Comparison of ENCODE assay signal across 15 cellular contexts in the genomic region with DNA sequence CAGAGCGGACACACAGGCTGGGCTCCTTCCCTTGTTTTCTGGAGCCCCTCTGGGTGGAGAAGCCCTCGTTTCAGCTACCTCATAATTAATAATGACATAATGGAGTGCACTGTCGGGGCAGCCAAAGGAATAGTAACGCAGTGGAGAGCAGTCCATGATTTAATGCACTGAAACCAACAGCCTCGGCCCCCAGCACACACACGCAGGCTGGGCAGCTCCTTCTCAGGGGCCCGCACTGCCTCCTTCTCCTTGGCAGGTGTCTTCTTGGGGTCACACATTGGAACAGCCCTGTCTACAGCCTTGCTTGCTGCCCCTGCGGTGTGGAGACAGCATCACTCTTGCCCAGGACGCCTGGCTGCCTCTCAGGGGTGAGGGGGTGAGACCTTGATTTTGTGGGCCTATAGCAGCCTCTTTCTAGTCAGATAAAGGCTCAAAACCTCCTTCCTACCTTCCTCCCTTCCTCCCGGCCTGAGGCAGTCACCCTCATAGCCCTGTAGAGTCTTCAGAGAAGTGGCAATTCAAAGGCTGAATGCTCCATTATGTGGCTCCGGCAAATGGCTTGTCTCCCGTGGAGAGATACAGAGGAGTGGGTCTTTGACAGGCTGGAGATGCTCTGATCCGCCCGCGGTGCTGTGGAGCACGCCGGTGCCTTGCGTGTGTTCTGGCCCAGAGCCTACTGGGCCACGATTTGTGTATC.
DNase-seq lines count a peak whose midpoint lies in the region; ATAC-seq and TF ChIP-seq lines count a peak whose summit lies in the region.
"Had no signal": no experiment of that assay in that cellular context is flagged by ENCODE, and none has a peak within 500 bp of the region (broad histone marks: within the 10 kb centered on the region; RNA-seq: fewer than 3 reads in every experiment).

No MANE protein-coding gene starts in this region.

- TF ChIP-seq CTCF in PC-3 (conservative IDR thresholded peaks at IDR 0.05; ENCODE audit: low read depth, low read length) (no peak), nephron (IDR thresholded peaks at IDR 0.05; ENCODE audit: unreplicated experiment in 3 of 3) (no peak)

- peak overlapping the region in 2 of 3 experiments; percentile 5 to 72 for H3K27ac Mint-ChIP-seq in nephron
- H3K27ac Mint-ChIP-seq: CD4-positive, alpha-beta T cell had no signal

- H3K4me1 Mint-ChIP-seq in nephron = peaks cover 26% of the 10 kb centered on the region
- peaks cover 2% of the 10 kb centered on the region for H3K4me1 Mint-ChIP-seq in activated T-cell treated with anti-CD3 and anti-CD28 coated beads, Interleukin-2, amount 50 U/mL, for 4 hours (ENCODE audit: low read depth)

- no peaks in the 10 kb centered on the region for H4K20me1 ChIP-seq in BLaER1 treated with 17β-estradiol and CSF1 and Interleukin-3, amounts not matched to agents 10 nM and 100 nM
- no peaks in the 10 kb centered on the region for H4K20me1 ChIP-seq in PC-3 (ENCODE audit: low read length)

- no peaks in the 10 kb centered on the region for H3K36me3 ChIP-seq in BLaER1 treated with 17β-estradiol and CSF1 and Interleukin-3, amounts not matched to agents 10 nM and 100 nM
- H3K36me3 ChIP-seq in H7 (replicated peaks; ENCODE audit: control insufficient read depth, insufficient read depth, low read length) = no peaks in the 10 kb centered on the region
- no peaks in the 10 kb centered on the region for H3K36me3 ChIP-seq in PC-3 (ENCODE audit: low read depth, low read length)

- intact Hi-C loops in PC-3 (cut with micrococcal nuclease) = loop anchor here (5.0 kb wide), 1 partner anchor 54 kb away; no protein-coding TSS in a partner anchor

- no peaks in the 10 kb centered on the region for H3K9me2 ChIP-seq in PC-3 (replicated peaks; ENCODE audit: low read length)

- POLR2A ChIA-PET in PC-3 (lab: Charles Lee; ENCODE audit: unreplicated experiment) = no interaction called here

- H3F3A ChIP-seq in PC-3 (ENCODE audit: low read length, unreplicated experiment) = no peaks in the 10 kb centered on the region

- peaks cover 29 to 84% (median 71%) of the 10 kb centered on the region in 10 experiments for H3K4me1 ChIP-seq in BLaER1 treated with 17β-estradiol and CSF1 and Interleukin-3, amounts not matched to agents 10 nM and 100 nM
- H3K4me1 ChIP-seq in PC-3 (ENCODE audit: insufficient read depth, low read length) = no peaks in the 10 kb centered on the region; the same call in 1 of the 2 replicates

- H3K27me3 ChIP-seq in BLaER1 treated with 17β-estradiol and CSF1 and Interleukin-3, amounts not matched to agents 10 nM and 100 nM = no peaks in the 10 kb centered on the region; a peak in 1 of 22 replicates
- no peaks in the 10 kb centered on the region for H3K27me3 ChIP-seq in H7 (ENCODE audit: control insufficient read depth, insufficient read depth, low read length)
- no peaks in the 10 kb centered on the region for H3K27me3 ChIP-seq in PC-3 (ENCODE audit: low read length)

- peak; percentile 13; the same call in 1 of the 2 replicates for ATAC-seq in PC-3
- ATAC-seq in activated T-cell treated with anti-CD3 and anti-CD28 coated beads, Interleukin-2, amount 50 U/mL, for 4 hours = no peak

- DNase-seq in H7 (peak; percentile 38), PC-3 (no peak), NCI-H226 (no peak), NCI-H2081 treated with DMSO at 0.1 percent for 48 hours (lab: John Stamatoyannopoulos, UW) (no peak), glomerular visceral epithelial cell (ENCODE audit: extremely low spot score) (no peak)
- DNase-seq in activated T-cell treated with anti-CD3 and anti-CD28 coated beads, Interleukin-2, amount 50 U/mL, for 4 hours = no peak
- DNase-seq: ACHN; CD4-positive, alpha-beta T cell; MV-4-11; NCI-H1694 treated with DMSO at 0.1 percent for 48 hours; NCI-H446; SW 1271 had no signal

- no peak overlapping the region for H3K4me3 ChIP-seq in BLaER1 treated with 17β-estradiol and CSF1 and Interleukin-3, amounts not matched to agents 10 nM and 100 nM
- H3K4me3 ChIP-seq in H7 (ENCODE audit: insufficient read depth, low read depth, low read length) = no peak overlapping the region
- H3K4me3 ChIP-seq in PC-3 (ENCODE audit: low read length) = no peak overlapping the region

- H3K9me3 ChIP-seq in BLaER1 treated with 17β-estradiol and CSF1 and Interleukin-3, amounts not matched to agents 10 nM and 100 nM (replicated peaks in 1 of 11) = no peaks in the 10 kb centered on the region
- H3K9me3 ChIP-seq in PC-3 (ENCODE audit: low read length) = no peaks in the 10 kb centered on the region

- peaks cover 55% of the 10 kb centered on the region for H3K27me3 Mint-ChIP-seq in nephron (ENCODE audit: low read depth)
- H3K27me3 Mint-ChIP-seq in activated T-cell treated with anti-CD3 and anti-CD28 coated beads, Interleukin-2, amount 50 U/mL, for 4 hours (ENCODE audit: low read depth) = peaks cover 17% of the 10 kb centered on the region

- H3K4me2 ChIP-seq in BLaER1 treated with 17β-estradiol and CSF1 and Interleukin-3, amounts not matched to agents 10 nM and 100 nM = peak overlapping the region in 10 of 11 experiments; percentile 33 to 91 (median 74); a peak in 20 of 22 replicates
- no peak overlapping the region for H3K4me2 ChIP-seq in PC-3 (ENCODE audit: low read length)

- peak overlapping the region in 2 of 11 experiments; percentile 23 to 26; a peak in 3 of 22 replicates for H3K27ac ChIP-seq in BLaER1 treated with 17β-estradiol and CSF1 and Interleukin-3, amounts not matched to agents 10 nM and 100 nM
- H3K27ac ChIP-seq in PC-3 (ENCODE audit: low read length) = no peak overlapping the region
- H3K27ac ChIP-seq: HL-60 had no signal

- no peaks in the 10 kb centered on the region for H3K79me2 ChIP-seq in PC-3 (ENCODE audit: low read length)

- no TSS peak for BruUV-seq in PC-3 (replicated peaks; lab: Mats Ljungman, UMichigan)

- H3K4me3 Mint-ChIP-seq in nephron = peak overlapping the region in 1 of 3 experiments; percentile 6
- H3K4me3 Mint-ChIP-seq in activated T-cell treated with anti-CD3 and anti-CD28 coated beads, Interleukin-2, amount 50 U/mL, for 4 hours = no peak overlapping the region
- H3K4me3 Mint-ChIP-seq: CD4-positive, alpha-beta T cell had no signal

- H3K9me3 Mint-ChIP-seq in nephron = peaks cover 4% of the 10 kb centered on the region
- no peaks in the 10 kb centered on the region for H3K9me3 Mint-ChIP-seq in activated T-cell treated with anti-CD3 and anti-CD28 coated beads, Interleukin-2, amount 50 U/mL, for 4 hours
- H3K9me3 Mint-ChIP-seq: CD4-positive, alpha-beta T cell had no signal

- H3K36me3 Mint-ChIP-seq in nephron (ENCODE audit: low read depth) = no peaks in the 10 kb centered on the region
- H3K36me3 Mint-ChIP-seq in activated T-cell treated with anti-CD3 and anti-CD28 coated beads, Interleukin-2, amount 50 U/mL, for 4 hours (ENCODE audit: insufficient read depth) = no peaks in the 10 kb centered on the region

- H3K9ac ChIP-seq in BLaER1 treated with 17β-estradiol and CSF1 and Interleukin-3, amounts not matched to agents 10 nM and 100 nM = no peak overlapping the region
- H3K9ac ChIP-seq in PC-3 (ENCODE audit: low read length) = no peak overlapping the region

- no peak overlapping the region for H2AFZ ChIP-seq in PC-3 (ENCODE audit: low read length)

- CTCF ChIA-PET in PC-3 (lab: Charles Lee) = interaction anchor here (0.6 kb wide), 1 partner anchor 605 kb away, joined by 6 read pairs; no protein-coding TSS in a partner anchor
